In genomic region chr3:183393625-183394024, GRCh38 we compare ENCODE assay signal across 17 cellular contexts.
"Had no signal": no experiment of that assay in that cellular context is flagged by ENCODE, and none has a peak within 500 bp of the region (broad histone marks: within the 10 kb centered on the region; RNA-seq: fewer than 3 reads in every experiment).

No MANE protein-coding gene starts in this region.

- FAIRE-seq: endothelial cell of umbilical vein had no signal

- H3K4me1 Mint-ChIP-seq: activated naive CD4-positive, alpha-beta T cell treated with anti-CD3 and anti-CD28 coated beads, Interleukin-2, amount 50 U/mL, for 24 hours; immature natural killer cell; naive B cell had no signal

- H3K9me3 ChIP-seq: adrenal gland, colonic mucosa, neutrophil had no signal

- H3K36me3 ChIP-seq: colonic mucosa, neutrophil had no signal

- DNase-seq: activated CD4-positive, alpha-beta T cell treated with anti-CD3 and anti-CD28 coated beads for 1 hour; activated CD4-positive, alpha-beta T cell treated with anti-CD3 and anti-CD28 coated beads, Interleukin-2, amount 50 U/mL, for 4 hours; activated effector memory CD4-positive, alpha-beta T cell treated with Interleukin-2 at 50 U/mL for 16 hours; activated T-cell treated with anti-CD3 and anti-CD28 coated beads, Interleukin-2, amount 50 U/mL, for 24 hours; adrenal gland; central memory CD4-positive, alpha-beta T cell; colonic mucosa; foreskin melanocyte; head of caudate nucleus; immature natural killer cell; naive B cell; T-helper 1 cell had no signal

- ATAC-seq: stimulated activated effector memory CD8-positive, alpha-beta T cell treated with anti-CD3 and anti-CD28 coated beads, Interleukin-12 subunit alpha, Interleukin-12 subunit beta, amount 100 ng/mL, for 72 hours had no signal

- H3K27ac ChIP-seq: colonic mucosa, neutrophil had no signal

- H3K4me1 ChIP-seq: colonic mucosa had no signal

- H3K9me3 Mint-ChIP-seq: activated naive CD4-positive, alpha-beta T cell treated with anti-CD3 and anti-CD28 coated beads, Interleukin-2, amount 50 U/mL, for 24 hours; activated T-cell treated with anti-CD3 and anti-CD28 coated beads, Interleukin-2, amount 50 U/mL, for 24 hours; immature natural killer cell; naive B cell; stimulated activated effector memory CD8-positive, alpha-beta T cell treated with anti-CD3 and anti-CD28 coated beads, Interleukin-12 subunit alpha, Interleukin-12 subunit beta, amount 100 ng/mL, for 72 hours had no signal

- H3K4me3 Mint-ChIP-seq: activated naive CD4-positive, alpha-beta T cell treated with anti-CD3 and anti-CD28 coated beads, Interleukin-2, amount 50 U/mL, for 24 hours; activated T-cell treated with anti-CD3 and anti-CD28 coated beads, Interleukin-2, amount 50 U/mL, for 24 hours; immature natural killer cell; naive B cell; stimulated activated effector memory CD8-positive, alpha-beta T cell treated with anti-CD3 and anti-CD28 coated beads, Interleukin-12 subunit alpha, Interleukin-12 subunit beta, amount 100 ng/mL, for 72 hours had no signal

- H3K27ac Mint-ChIP-seq: activated naive CD4-positive, alpha-beta T cell treated with anti-CD3 and anti-CD28 coated beads, Interleukin-2, amount 50 U/mL, for 24 hours; activated T-cell treated with anti-CD3 and anti-CD28 coated beads, Interleukin-2, amount 50 U/mL, for 24 hours; immature natural killer cell; naive B cell; stimulated activated effector memory CD8-positive, alpha-beta T cell treated with anti-CD3 and anti-CD28 coated beads, Interleukin-12 subunit alpha, Interleukin-12 subunit beta, amount 100 ng/mL, for 72 hours had no signal

- H3K27me3 ChIP-seq: adrenal gland, colonic mucosa, neutrophil had no signal

- H3K27me3 Mint-ChIP-seq: activated naive CD4-positive, alpha-beta T cell treated with anti-CD3 and anti-CD28 coated beads, Interleukin-2, amount 50 U/mL, for 24 hours had no signal

- H3K36me3 Mint-ChIP-seq: activated naive CD4-positive, alpha-beta T cell treated with anti-CD3 and anti-CD28 coated beads, Interleukin-2, amount 50 U/mL, for 24 hours; immature natural killer cell; naive B cell; stimulated activated effector memory CD8-positive, alpha-beta T cell treated with anti-CD3 and anti-CD28 coated beads, Interleukin-12 subunit alpha, Interleukin-12 subunit beta, amount 100 ng/mL, for 72 hours had no signal

- H3K4me3 ChIP-seq: adrenal gland, colonic mucosa, lung had no signal
